In genomic region chr1:117574206-117574835, GRCh38 we compare ENCODE assay signal across 1 cellular context.
TF ChIP-seq lines count a peak whose summit lies in the region.

No MANE protein-coding gene starts in this region.

TF ChIP-seq in H1, 55 proteins besides CTCF, POLR2A, EP300 and RAD21:
- TF ChIP-seq USF2 (IDR thresholded peaks at IDR 0.05; ENCODE audit: low read length) (no peak), HDAC2 (IDR thresholded peaks at IDR 0.05; ENCODE audit: borderline replicate concordance in 1 of 2, low read depth in 2 of 2, low read length in 2 of 2) (no peak), BCL11A (IDR thresholded peaks at IDR 0.05; ENCODE audit: low read depth in 2 of 2, low read length in 2 of 2) (no peak), CHD7 (IDR thresholded peaks at IDR 0.05; ENCODE audit: insufficient replicate concordance, low read length) (no peak), KDM1A (IDR thresholded peaks at IDR 0.05; ENCODE audit: borderline replicate concordance, low read length) (no peak), RXRA (IDR thresholded peaks at IDR 0.05; ENCODE audit: insufficient read depth, low read depth, low read length) (no peak)
TF ChIP-seq in H1: peak in this region for 0.
